Comparison of ENCODE assay signal across 8 cellular contexts in the genomic region with DNA sequence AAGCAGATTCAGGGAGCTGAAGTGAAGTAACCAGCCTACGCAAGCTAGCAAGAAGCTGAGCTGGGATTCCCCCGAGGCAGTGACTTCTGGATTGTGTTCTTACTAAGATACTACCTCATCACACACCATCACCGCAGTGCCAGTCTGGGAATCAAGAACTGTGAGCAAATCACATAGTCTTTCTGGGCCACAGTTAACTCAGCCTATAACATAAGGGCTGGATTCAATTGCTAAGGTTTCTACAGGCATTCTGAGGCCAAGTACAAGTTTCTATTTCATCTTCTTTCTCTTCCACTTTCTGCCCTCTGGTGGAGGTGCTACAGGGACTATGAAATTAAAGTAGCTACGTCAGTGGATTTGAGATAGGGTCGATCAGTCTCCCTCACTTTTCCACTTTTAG. TPM values are rescaled to one million over a fixed set of nuclear protein-coding genes. Genes with fewer than 3 reads are reported as not detected.
DNase-seq lines count a peak whose midpoint lies in the region; ATAC-seq and FAIRE-seq lines count a peak whose summit lies in the region.

No MANE protein-coding gene starts in this region.

- peaks cover under 1% of the 10 kb centered on the region for H3K27me3 Mint-ChIP-seq in activated CD8-positive, alpha-beta T cell treated with anti-CD3 and anti-CD28 coated beads, Interleukin-2, amount 10 ng/mL, durations not matched to agents 7 days and 5 days (ENCODE audit: low read depth)

- no peak overlapping the region for H3K27ac Mint-ChIP-seq in activated CD8-positive, alpha-beta T cell treated with anti-CD3 and anti-CD28 coated beads, Interleukin-2, amount 10 ng/mL, durations not matched to agents 7 days and 5 days

- peak; percentile 65 for FAIRE-seq in G401.6 (lab: Jason Lieb, UNC)
- FAIRE-seq in urothelium cell line (lab: Jason Lieb, UNC): peak; percentile 37

- DNase-seq in activated CD8-positive, alpha-beta T cell treated with anti-CD3 and anti-CD28 coated beads, Interleukin-2, amount 10 ng/mL, durations not matched to agents 7 days and 5 days: peak; percentile 27
- DNase-seq in inferior parietal cortex (ENCODE audit: extremely low spot score): peak; percentile 27
- DNase-seq in urothelium cell line (ENCODE audit: low spot score): no peak
- DNase-seq in LoVo (ENCODE audit: low spot score): no peak
- DNase-seq in NCI-H1694 treated with DMSO at 0.1 percent for 48 hours (lab: John Stamatoyannopoulos, UW): no peak

- ATAC-seq in GM19395 (IDR thresholded peaks at IDR 0.05; ENCODE audit: unreplicated experiment) (peak; percentile 63), HG03342 (IDR thresholded peaks at IDR 0.05; ENCODE audit: unreplicated experiment) (peak; percentile 65)
- ATAC-seq in activated CD8-positive, alpha-beta T cell treated with anti-CD3 and anti-CD28 coated beads, Interleukin-2, amount 10 ng/mL, durations not matched to agents 7 days and 5 days: no peak

- peaks cover 10% of the 10 kb centered on the region for H3K36me3 Mint-ChIP-seq in activated CD8-positive, alpha-beta T cell treated with anti-CD3 and anti-CD28 coated beads, Interleukin-2, amount 10 ng/mL, durations not matched to agents 7 days and 5 days (ENCODE audit: low read depth)

- H3K9me3 Mint-ChIP-seq in activated CD8-positive, alpha-beta T cell treated with anti-CD3 and anti-CD28 coated beads, Interleukin-2, amount 10 ng/mL, durations not matched to agents 7 days and 5 days (ENCODE audit: insufficient read depth): no peaks in the 10 kb centered on the region

- CTCF ChIA-PET in activated CD8-positive, alpha-beta T cell treated with anti-CD3 and anti-CD28 coated beads, Interleukin-2, amount 10 ng/mL, durations not matched to agents 7 days and 5 days (lab: Charles Lee): interaction anchor here (0.8 to 3.0 kb wide), 11 partner anchors 8 to 174 kb away, joined by 3 to 19 read pairs (median 4); no protein-coding TSS in a partner anchor

- no peak overlapping the region for H3K4me3 Mint-ChIP-seq in activated CD8-positive, alpha-beta T cell treated with anti-CD3 and anti-CD28 coated beads, Interleukin-2, amount 10 ng/mL, durations not matched to agents 7 days and 5 days

- POLR2A ChIA-PET in activated CD8-positive, alpha-beta T cell treated with anti-CD3 and anti-CD28 coated beads, Interleukin-2, amount 10 ng/mL, durations not matched to agents 7 days and 5 days (lab: Charles Lee): no interaction called here

- peaks cover 29% of the 10 kb centered on the region for H3K4me1 Mint-ChIP-seq in activated CD8-positive, alpha-beta T cell treated with anti-CD3 and anti-CD28 coated beads, Interleukin-2, amount 10 ng/mL, durations not matched to agents 7 days and 5 days (ENCODE audit: low read depth)

RNA-seq across cellular contexts. Expression of a gene that starts 1.4 kb away (rescaled TPM):
- total RNA-seq in activated CD8-positive, alpha-beta T cell treated with anti-CD3 and anti-CD28 coated beads, Interleukin-2, amount 10 ng/mL, durations not matched to agents 7 days and 5 days: not detected

Comparison
In these comparisons a context has a peak if more than half of its experiments do, and no peak if none do; other contexts are left out.
1. DNase-seq: peak in activated CD8-positive, alpha-beta T cell treated with anti-CD3 and anti-CD28 coated beads, Interleukin-2, amount 10 ng/mL, durations not matched to agents 7 days and 5 days (single experiment) and inferior parietal cortex (single experiment); none in urothelium cell line (single experiment), LoVo (single experiment) and NCI-H1694 treated with DMSO at 0.1 percent for 48 hours (single experiment).